ENCODE assay signal across 8 cellular contexts in the genomic region with DNA sequence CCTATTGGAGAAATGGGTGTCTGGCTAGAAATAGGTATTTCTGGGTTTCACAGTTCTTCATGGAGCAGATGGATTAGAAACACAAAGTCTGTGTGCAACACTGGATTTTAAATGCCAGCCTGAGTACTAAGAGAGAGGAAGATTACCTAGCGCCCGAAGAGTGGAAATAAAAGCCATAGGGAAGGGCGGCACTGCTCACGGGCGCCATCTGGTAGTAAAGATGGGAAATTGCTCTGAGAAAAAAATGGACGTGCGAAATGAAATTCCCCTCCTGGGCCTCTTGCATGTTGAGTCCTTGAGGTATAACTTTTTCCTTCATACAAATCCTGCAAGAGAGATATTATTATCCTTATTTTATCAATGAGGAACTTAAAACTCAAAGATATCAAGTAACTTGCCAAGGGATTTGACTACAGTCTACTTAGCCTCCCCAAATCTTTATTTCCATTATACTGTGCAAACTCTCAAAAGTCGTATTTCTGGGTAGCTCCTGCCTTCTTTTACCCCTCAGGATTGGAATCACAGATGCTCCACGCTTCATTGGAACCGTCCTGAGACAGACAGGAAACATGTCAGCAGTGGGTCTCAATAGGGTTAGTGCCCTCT.
DNase-seq lines count a peak whose midpoint lies in the region; ATAC-seq, FAIRE-seq and TF ChIP-seq lines count a peak whose summit lies in the region.

No MANE protein-coding gene starts in this region.

- H3K27me3 Mint-ChIP-seq in activated naive CD4-positive, alpha-beta T cell treated with anti-CD3 and anti-CD28 coated beads, Interleukin-2, amount 10 ng/mL, durations not matched to agents 7 days and 5 days: no peaks in the 10 kb centered on the region

- WGBS in A549 (ENCODE audit: missing lambda C conversion rate): 10% methylated on average over 10 of the region's 10 CpGs
- 17% methylated on average over 10 of the region's 10 CpGs for WGBS in prostate gland

- H3K4me2 ChIP-seq in A549 (peak overlapping the region; percentile 46), Karpas-422 (ENCODE audit: low read depth, low read length, poor library complexity, severe bottlenecking) (no peak overlapping the region)

- H3K4me3 Mint-ChIP-seq in activated naive CD4-positive, alpha-beta T cell treated with anti-CD3 and anti-CD28 coated beads, Interleukin-2, amount 10 ng/mL, durations not matched to agents 7 days and 5 days: no peak overlapping the region

- TF ChIP-seq CTCF in A549 (IDR thresholded peaks at IDR 0.05) (peak; percentile 94), prostate gland (IDR thresholded peaks at IDR 0.05) (peak; percentile 64 to 78 (median 73))

- H2AFZ ChIP-seq in Karpas-422 (ENCODE audit: low read length): no peak overlapping the region

- H3K4me1 ChIP-seq in A549: peaks cover 4% of the 10 kb centered on the region; the same call in 1 of the 3 replicates
- H3K4me1 ChIP-seq in Karpas-422 (ENCODE audit: low read length): no peaks in the 10 kb centered on the region
- H3K4me1 ChIP-seq in prostate gland (replicated peaks): no peaks in the 10 kb centered on the region

- H3K36me3 Mint-ChIP-seq in activated naive CD4-positive, alpha-beta T cell treated with anti-CD3 and anti-CD28 coated beads, Interleukin-2, amount 10 ng/mL, durations not matched to agents 7 days and 5 days: peaks cover 7% of the 10 kb centered on the region

- H3K36me3 ChIP-seq in Karpas-422 (ENCODE audit: insufficient read depth, low read length): no peaks in the 10 kb centered on the region
- no peaks in the 10 kb centered on the region for H3K36me3 ChIP-seq in prostate gland

- peaks cover 10% of the 10 kb centered on the region for H3K9me3 Mint-ChIP-seq in activated naive CD4-positive, alpha-beta T cell treated with anti-CD3 and anti-CD28 coated beads, Interleukin-2, amount 10 ng/mL, durations not matched to agents 7 days and 5 days

- no peak overlapping the region for H3K27ac Mint-ChIP-seq in activated naive CD4-positive, alpha-beta T cell treated with anti-CD3 and anti-CD28 coated beads, Interleukin-2, amount 10 ng/mL, durations not matched to agents 7 days and 5 days

- TF ChIP-seq POLR2A in A549 (IDR thresholded peaks at IDR 0.05; ENCODE audit: low read length) (no peak), prostate gland (IDR thresholded peaks at IDR 0.05) (no peak)

- peaks cover 48% of the 10 kb centered on the region for H3K4me1 Mint-ChIP-seq in activated naive CD4-positive, alpha-beta T cell treated with anti-CD3 and anti-CD28 coated beads, Interleukin-2, amount 10 ng/mL, durations not matched to agents 7 days and 5 days

- CTCF ChIA-PET in A549 (lab: Yijun Ruan, JAX): interaction anchor here (0.6 to 7.4 kb wide), 40 partner anchors 8 to 384 kb away, joined by 3 to 99 read pairs (median 4); a partner anchor contains a TSS
- CTCF ChIA-PET in activated naive CD4-positive, alpha-beta T cell treated with anti-CD3 and anti-CD28 coated beads, Interleukin-2, amount 10 ng/mL, durations not matched to agents 7 days and 5 days (lab: Charles Lee): interaction anchor here (0.9 to 4.2 kb wide), 17 partner anchors 8 to 355 kb away, joined by 3 to 31 read pairs (median 3); no protein-coding TSS in a partner anchor

- TF ChIP-seq EP300 in A549 (IDR thresholded peaks at IDR 0.05): no peak

- H3K9me2 ChIP-seq in Karpas-422 (replicated peaks; ENCODE audit: insufficient read depth, low read length): no peaks in the 10 kb centered on the region

- peak; percentile 83 to 86 for TF ChIP-seq RAD21 in A549 (conservative IDR thresholded peaks at IDR 0.05 in 1 of 2, IDR thresholded peaks at IDR 0.05 in 1 of 2)

- H3K27ac ChIP-seq in A549 (peak overlapping the region; percentile 23 to 56; a peak in 5 of 6 replicates), Karpas-422 (ENCODE audit: low read length) (no peak overlapping the region), prostate gland (no peak overlapping the region)

- H3K79me2 ChIP-seq in Karpas-422 (ENCODE audit: low read length): no peaks in the 10 kb centered on the region

- FAIRE-seq in A549 (lab: Jason Lieb, UNC): peak; percentile 88

- ATAC-seq in A549: peak; percentile 74 to 89; a peak in 5 of 6 replicates
- ATAC-seq in GM18511 (IDR thresholded peaks at IDR 0.05; ENCODE audit: unreplicated experiment): peak; percentile 71
- no peak for ATAC-seq in GM19467 (IDR thresholded peaks at IDR 0.05; ENCODE audit: unreplicated experiment)

- no peaks in the 10 kb centered on the region for H4K20me1 ChIP-seq in Karpas-422 (ENCODE audit: insufficient read depth, low read depth, low read length)

- H3K27me3 ChIP-seq in Karpas-422 (ENCODE audit: low read length) (no peaks in the 10 kb centered on the region), prostate gland (replicated peaks; ENCODE audit: insufficient read depth) (no peaks in the 10 kb centered on the region)

- intact Hi-C loops in head of caudate nucleus (cut with DNase I): loop anchor here (10.0 kb wide), 1 partner anchor 354 kb away; no protein-coding TSS in a partner anchor
- intact Hi-C loops in prostate gland (cut with DNase I): loop anchor here (5.0 to 10.0 kb wide), 4 partner anchors 47 to 357 kb away; a partner anchor contains a TSS

- H3K9me3 ChIP-seq in A549: peaks cover 10% of the 10 kb centered on the region; the same call in 2 of the 3 replicates
- no peaks in the 10 kb centered on the region for H3K9me3 ChIP-seq in Karpas-422 (ENCODE audit: low read length)
- no peaks in the 10 kb centered on the region for H3K9me3 ChIP-seq in prostate gland

- H3K9ac ChIP-seq in Karpas-422 (ENCODE audit: low read length): no peak overlapping the region

- DNase-seq in A549 (ENCODE audit: low read depth in 1 of 2, low spot score in 1 of 2) (peak; percentile 40 to 66), Karpas-422 (peak; percentile 76), RPMI8226 (peak; percentile 51), head of caudate nucleus (peak; percentile 15 to 81 (median 53)), prostate gland (ENCODE audit: low spot score) (peak; percentile 47)
- peak; percentile 49 for DNase-seq in activated naive CD4-positive, alpha-beta T cell treated with anti-CD3 and anti-CD28 coated beads, Interleukin-2, amount 10 ng/mL, durations not matched to agents 7 days and 5 days

- H3K4me3 ChIP-seq in A549 (no peak overlapping the region), Karpas-422 (ENCODE audit: low read length) (no peak overlapping the region), prostate gland (no peak overlapping the region)

- POLR2A ChIA-PET in A549 (lab: Yijun Ruan, JAX): no interaction called here

TF ChIP-seq in A549, 52 proteins besides CTCF, POLR2A, EP300 and RAD21:
- TF ChIP-seq, protein P1, sequence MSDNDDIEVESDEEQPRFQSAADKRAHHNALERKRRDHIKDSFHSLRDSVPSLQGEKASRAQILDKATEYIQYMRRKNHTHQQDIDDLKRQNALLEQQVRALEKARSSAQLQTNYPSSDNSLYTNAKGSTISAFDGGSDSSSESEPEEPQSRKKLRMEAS (IDR thresholded peaks at IDR 0.05): 0 out of 2 replicates have a peak, but pooled peaks have one; percentile 28
- TF ChIP-seq HOXB13 (CRISPR knock-in tag; IDR thresholded peaks at IDR 0.05; ENCODE audit: low read depth): no peak
- TF ChIP-seq RARB (CRISPR knock-in tag; IDR thresholded peaks at IDR 0.05): no peak
- TF ChIP-seq, protein P2, sequence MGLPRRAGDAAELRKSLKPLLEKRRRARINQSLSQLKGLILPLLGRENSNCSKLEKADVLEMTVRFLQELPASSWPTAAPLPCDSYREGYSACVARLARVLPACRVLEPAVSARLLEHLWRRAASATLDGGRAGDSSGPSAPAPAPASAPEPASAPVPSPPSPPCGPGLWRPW (IDR thresholded peaks at IDR 0.05): no peak
- TF ChIP-seq SMC3 (IDR thresholded peaks at IDR 0.05): peak; percentile 96

Comparison
In these comparisons a context has a peak if more than half of its experiments do, and no peak if none do; other contexts are left out.
1. H3K27ac ChIP-seq: peak in A549 (2 of 2); none in Karpas-422 (single experiment) and prostate gland (0 of 2).
2. Peak in every context shown above with its lines, with median percentiles within 50 percentile points of each other: DNase-seq.